Comparison of ENCODE assay signal across 8 cellular contexts in genomic region chr7:43658718-43659548, GRCh38.
DNase-seq lines count a peak whose midpoint lies in the region; ATAC-seq and TF ChIP-seq lines count a peak whose summit lies in the region.

No MANE protein-coding gene starts in this region.

- peaks cover 29 to 47% of the 10 kb centered on the region in 2 donors for H3K36me3 Mint-ChIP-seq in CD14-positive monocyte

- no peak for TF ChIP-seq CTCF in CD14-positive monocyte (IDR thresholded peaks at IDR 0.05)
- TF ChIP-seq CTCF in RWPE1 (conservative IDR thresholded peaks at IDR 0.05; ENCODE audit: low read depth): no peak
- no peak for TF ChIP-seq CTCF in foreskin keratinocyte (conservative IDR thresholded peaks at IDR 0.05)
- no peak for TF ChIP-seq CTCF in tibial artery (IDR thresholded peaks at IDR 0.05)

- ATAC-seq in GM21619 (IDR thresholded peaks at IDR 0.05; ENCODE audit: unreplicated experiment) (peak; percentile 76), foreskin keratinocyte (peak; percentile 53), GM21381 (IDR thresholded peaks at IDR 0.05; ENCODE audit: unreplicated experiment) (no peak)

- H3K9me3 ChIP-seq in tibial artery: no peaks in the 10 kb centered on the region

- intact Hi-C loops in CD14-positive monocyte (cut with micrococcal nuclease): no loop called here
- intact Hi-C loops in tibial artery (cut with DNase I; ENCODE audit: low total_unique reads): no loop called here

- H3K27ac Mint-ChIP-seq in CD14-positive monocyte: peak overlapping the region in 5 of 7 donors; percentile 4 to 79 (median 68)

- POLR2A ChIA-PET in RWPE1 (lab: Yijun Ruan, JAX; ENCODE audit: low non-redundant PET): no interaction called here

- no peak overlapping the region for H3K4me3 ChIP-seq in tibial artery

- peak overlapping the region; percentile 67 for H3K27ac ChIP-seq in RWPE1
- no peak overlapping the region for H3K27ac ChIP-seq in foreskin keratinocyte
- peak overlapping the region; percentile 56 to 63 for H3K27ac ChIP-seq in tibial artery

- no peak overlapping the region for H3K4me3 Mint-ChIP-seq in CD14-positive monocyte

- DNase-seq in CD14-positive monocyte (ENCODE audit: low spot score): no peak
- DNase-seq in RWPE1 (ENCODE audit: low spot score): peak; percentile 42
- peak; percentile 77 to 86 for DNase-seq in foreskin keratinocyte
- no peak for DNase-seq in tibial artery
- DNase-seq in mucosa of gallbladder (ENCODE audit: low spot score): no peak
- no peak for DNase-seq in NCI-H2107 treated with DMSO at 0.1 percent for 48 hours (lab: John Stamatoyannopoulos, UW; ENCODE audit: unreplicated experiment)

- peaks cover 0 to 4% (median 0%) of the 10 kb centered on the region in 3 donors for H3K36me3 ChIP-seq in tibial artery

- H3K4me1 ChIP-seq in foreskin keratinocyte: peaks cover 20% of the 10 kb centered on the region
- peaks cover 0 to 35% (median 4%) of the 10 kb centered on the region in 4 donors for H3K4me1 ChIP-seq in tibial artery

- H3K9me3 Mint-ChIP-seq in CD14-positive monocyte: peaks cover 0 to 3% (median 0%) of the 10 kb centered on the region in 7 donors

- CTCF ChIA-PET in RWPE1 (lab: Yijun Ruan, JAX): interaction anchor here (0.6 kb wide), 1 partner anchor 11 kb away, joined by 4 read pairs; no protein-coding TSS in a partner anchor

- no peaks in the 10 kb centered on the region for H3K27me3 ChIP-seq in foreskin keratinocyte
- H3K27me3 ChIP-seq in tibial artery: no peaks in the 10 kb centered on the region

- peaks cover 18% of the 10 kb centered on the region for H3K4me1 Mint-ChIP-seq in CD14-positive monocyte

- H3K27me3 Mint-ChIP-seq in CD14-positive monocyte (ENCODE audit: low read depth in 3 of 3): peaks cover 0 to 1% (median 0%) of the 10 kb centered on the region in 3 donors

Comparison
In these comparisons a context has a peak if more than half of its experiments do, and no peak if none do; other contexts are left out.
1. DNase-seq: peak in RWPE1 (single experiment) and foreskin keratinocyte (2 of 2); none in CD14-positive monocyte (single experiment), tibial artery (0 of 2), mucosa of gallbladder (single experiment) and NCI-H2107 treated with DMSO at 0.1 percent for 48 hours (single experiment).